In genomic region chr4:103097112-103097511, GRCh38 we compare ENCODE assay signal across 2 cellular contexts.
TF ChIP-seq lines count a peak whose summit lies in the region.

No MANE protein-coding gene starts in this region.

TF ChIP-seq in liver, 16 proteins besides CTCF, POLR2A, EP300 and RAD21 (continued from another document):
- TF ChIP-seq HNF4A (conservative IDR thresholded peaks at IDR 0.05) (peak; percentile 78), JUND (IDR thresholded peaks at IDR 0.05) (peak; percentile 30 to 56), MAX (IDR thresholded peaks at IDR 0.05) (peak; percentile 61), FOXA1 (IDR thresholded peaks at IDR 0.05) (peak; percentile 23), YY1 (IDR thresholded peaks at IDR 0.05) (peak; percentile 51), RXRA (IDR thresholded peaks at IDR 0.05) (peak; percentile 61 to 63), REST (IDR thresholded peaks at IDR 0.05) (peak; percentile 67), ATF3 (IDR thresholded peaks at IDR 0.05) (peak; percentile 34), NR2F2 (IDR thresholded peaks at IDR 0.05) (no peak), SP1 (IDR thresholded peaks at IDR 0.05) (peak; percentile 85)
TF ChIP-seq in liver: peak in this region for 13.

TF ChIP-seq in SK-N-SH, 30 proteins besides CTCF, POLR2A, EP300 and RAD21 (continued from another document):
- TF ChIP-seq REST (IDR thresholded peaks at IDR 0.05; ENCODE audit: low read depth, low read length): no peak
- no peak for TF ChIP-seq CHD2 (IDR thresholded peaks at IDR 0.05; ENCODE audit: low read length, partially characterized antibody)
- no peak for TF ChIP-seq EZH2phosphoT487 (IDR thresholded peaks at IDR 0.05; ENCODE audit: borderline replicate concordance, low read depth)
TF ChIP-seq in SK-N-SH: peak in this region for 0.
